Comparison of ENCODE assay signal across 1 cellular context in genomic region chr13:108214511-108215383, GRCh38.
TF ChIP-seq lines count a peak whose summit lies in the region.

No MANE protein-coding gene starts in this region.

TF ChIP-seq in HepG2, 621 proteins besides CTCF, POLR2A, EP300 and RAD21 (continued from another document):
- TF ChIP-seq CSRNP2 (CRISPR knock-in tag; conservative IDR thresholded peaks at IDR 0.05; ENCODE audit: low read depth) (no peak), ETV5 (CRISPR knock-in tag; IDR thresholded peaks at IDR 0.05; ENCODE audit: borderline replicate concordance) (no peak), ZBTB34 (CRISPR knock-in tag; IDR thresholded peaks at IDR 0.05) (no peak), PCBP1 (IDR thresholded peaks at IDR 0.05; ENCODE audit: borderline replicate concordance, low read depth, low read length) (0 out of 2 replicates have a peak, but pooled peaks have one; percentile 45)
TF ChIP-seq in HepG2: peak in this region for 1.
